ENCODE assay signal across 9 cellular contexts in the genomic region with DNA sequence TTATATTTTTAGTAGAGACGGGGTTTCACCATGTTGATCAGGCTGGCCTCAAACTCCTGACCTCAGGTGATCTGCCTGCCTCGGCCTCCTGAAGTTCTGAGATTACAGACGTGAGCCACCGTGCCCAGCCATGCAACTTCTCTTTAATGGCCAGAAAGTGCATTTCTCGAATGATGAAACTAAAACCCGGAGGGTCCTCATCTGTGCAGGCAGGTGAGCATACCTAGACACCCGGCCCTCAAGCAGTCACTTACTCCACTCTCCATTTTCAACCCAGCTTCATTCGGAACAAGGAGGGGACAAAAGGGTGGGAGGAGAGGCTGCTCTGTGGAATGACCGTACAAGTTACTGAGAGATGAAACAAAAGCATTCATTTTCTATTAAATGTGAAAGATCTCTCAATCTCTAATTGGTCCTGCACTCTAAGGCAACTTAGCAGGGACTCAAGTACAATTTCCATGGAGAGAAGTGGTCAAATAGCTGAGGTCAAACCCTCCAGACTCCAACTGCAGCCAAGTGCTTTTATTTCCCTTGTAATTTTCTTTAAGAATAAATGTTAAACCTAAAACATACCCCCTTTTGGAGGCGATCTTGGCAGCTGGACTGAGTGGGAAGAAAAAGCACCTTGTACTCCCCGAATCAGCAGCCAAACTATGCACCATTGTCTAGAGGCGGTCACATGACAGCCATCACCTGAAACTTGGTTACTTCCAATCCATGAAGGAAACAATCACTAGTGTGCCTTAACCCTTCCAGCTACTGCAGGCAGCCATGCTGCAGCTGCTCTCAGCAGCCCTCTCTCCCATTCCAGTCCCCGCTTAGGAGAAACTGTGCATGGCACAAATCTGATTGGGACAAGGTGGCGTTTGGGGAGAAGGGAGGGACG.
DNase-seq lines count a peak whose midpoint lies in the region; ATAC-seq and TF ChIP-seq lines count a peak whose summit lies in the region.
"Had no signal": no experiment of that assay in that cellular context is flagged by ENCODE, and none has a peak within 500 bp of the region (broad histone marks: within the 10 kb centered on the region; RNA-seq: fewer than 3 reads in every experiment).

No MANE protein-coding gene starts in this region.

- H3K27me3 ChIP-seq in H7 (ENCODE audit: control insufficient read depth, insufficient read depth, low read length) = no peaks in the 10 kb centered on the region

- ATAC-seq in HG02973 (IDR thresholded peaks at IDR 0.05; ENCODE audit: unreplicated experiment) = no peak

- DNase-seq in H7 (peak; percentile 43), astrocyte of the spinal cord (ENCODE audit: low read depth, low spot score) (no peak), inferior parietal cortex (ENCODE audit: extremely low spot score) (peak; percentile 59), ACHN (no peak), NCI-H774 (lab: John Stamatoyannopoulos, UW) (no peak)
- DNase-seq in activated effector memory CD4-positive, alpha-beta T cell treated with anti-CD3 and anti-CD28 coated beads, Interleukin-2, amount 50 U/mL, for 16 hours = no peak
- DNase-seq: NCI-H1436 had no signal

- peak overlapping the region; percentile 6 for H3K4me3 ChIP-seq in H7 (ENCODE audit: insufficient read depth, low read depth, low read length)
- H3K4me3 ChIP-seq in astrocyte of the spinal cord (ENCODE audit: low read depth, low read length) = peak overlapping the region; percentile 12
- H3K4me3 ChIP-seq in skin epidermis = peak overlapping the region in 5 of 7 experiments; percentile 7 to 31 (median 11)

- H3K36me3 ChIP-seq in H7 (replicated peaks; ENCODE audit: control insufficient read depth, insufficient read depth, low read length) = no peaks in the 10 kb centered on the region

- TF ChIP-seq CTCF in astrocyte of the spinal cord (IDR thresholded peaks at IDR 0.05; ENCODE audit: low read depth, low read length) = no peak

- peak overlapping the region in 18 of 21 experiments; percentile 42 to 81 (median 64) for H3K27ac ChIP-seq in skin epidermis

- in situ Hi-C loops in astrocyte of the spinal cord (cut with HindIII; ENCODE audit: low sequenced_read_pairs) = no loop called here
- in situ Hi-C loops in ACHN (cut with HindIII; ENCODE audit: low pct_ligation_motif_present, low pct_unique_long_range_greater_than_20kb, low sequenced_read_pairs) = no loop called here

Comparison
In these comparisons a context has a peak if more than half of its experiments do, and no peak if none do; other contexts are left out.
1. DNase-seq: peak in H7 (single experiment) and inferior parietal cortex (single experiment); none in astrocyte of the spinal cord (single experiment), ACHN (single experiment), NCI-H774 (single experiment) and activated effector memory CD4-positive, alpha-beta T cell treated with anti-CD3 and anti-CD28 coated beads, Interleukin-2, amount 50 U/mL, for 16 hours (single experiment).
2. Peak in every context shown above with its lines, with median percentiles within 50 percentile points of each other: H3K4me3 ChIP-seq.